8 cellular contexts compared by ENCODE assay signal in the genomic region with DNA sequence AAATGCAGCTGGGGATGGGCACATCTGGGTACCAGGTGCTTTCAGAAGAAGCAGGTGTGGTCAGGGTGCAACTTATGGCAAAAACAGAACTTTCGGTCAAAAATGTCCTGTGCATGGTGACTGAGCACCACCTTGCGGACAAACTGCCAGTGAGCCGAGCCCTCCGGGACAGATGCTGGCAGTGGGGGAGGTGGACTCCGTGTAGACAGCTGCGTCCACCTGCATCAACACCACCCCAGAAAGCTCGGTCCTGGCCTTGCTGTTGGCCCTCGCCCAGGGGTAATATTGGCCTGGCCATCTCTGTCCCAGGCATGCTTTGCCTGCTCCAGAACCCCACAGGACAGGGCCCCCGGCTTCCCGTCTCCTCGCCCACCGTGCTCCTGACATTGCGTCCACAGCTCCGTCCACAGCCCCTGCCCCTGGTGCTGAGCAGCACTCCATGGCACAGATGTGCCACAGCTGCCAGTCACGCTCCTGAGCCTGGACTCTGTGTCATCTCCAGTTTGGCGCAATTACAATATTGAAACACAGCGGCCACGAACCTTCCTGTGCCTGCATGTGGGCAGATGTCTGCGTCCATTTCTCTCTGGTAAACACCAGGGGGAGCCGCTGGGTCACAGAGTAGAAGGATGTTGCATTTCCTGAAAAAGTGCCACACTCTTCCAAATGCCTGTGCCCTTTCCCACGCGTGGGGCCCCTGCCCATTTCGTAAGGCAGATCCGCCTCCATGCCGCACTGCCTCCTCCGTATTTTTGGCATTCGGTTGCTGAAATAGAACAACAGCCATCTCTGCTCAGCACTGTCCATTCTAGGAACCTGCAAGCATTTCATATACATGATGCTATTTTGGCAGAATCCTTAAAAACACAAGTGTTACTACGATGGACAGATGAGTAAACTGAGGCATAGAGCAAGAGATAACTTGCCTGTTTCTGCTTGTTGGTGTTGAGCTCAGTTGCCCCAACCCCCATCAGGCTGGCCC. TPM values are rescaled to one million over a fixed set of nuclear protein-coding genes. Genes with fewer than 3 reads are reported as not detected.
A peak's percentile ranks its signal among the peaks of the same experiment; 100 is the strongest.
DNase-seq lines count a peak whose midpoint lies in the region; ATAC-seq, FAIRE-seq and TF ChIP-seq lines count a peak whose summit lies in the region.

No MANE protein-coding gene starts in this region.

- H3K27ac ChIP-seq in duodenal mucosa (ENCODE audit: low read depth, low read length) (no peak overlapping the region), lung (ENCODE audit: low read depth in 1 of 2, low read length in 1 of 2) (no peak overlapping the region)

- 14 to 17% methylated on average over 28 of the region's 28 CpGs for WGBS in lung, 2 donors

- H3K9ac ChIP-seq in duodenal mucosa (ENCODE audit: low read depth in 1 of 2, low read length in 2 of 2) = no peak overlapping the region

- no peaks in the 10 kb centered on the region for H3K36me3 ChIP-seq in duodenal mucosa (ENCODE audit: control insufficient read depth in 1 of 2, insufficient read depth in 2 of 2, low read length in 2 of 2)
- no peaks in the 10 kb centered on the region for H3K36me3 ChIP-seq in lung (ENCODE audit: control insufficient read depth in 2 of 2, insufficient read depth in 2 of 2, low read length in 2 of 2)

- peak; percentile 92 for DNase-seq in 8988T
- DNase-seq in GM18507 (ENCODE audit: extremely low spot score, insufficient read length, low read depth) = peak; percentile 55
- peak; percentile 77 to 81 for DNase-seq in NCI-H524 (lab: John Stamatoyannopoulos, UW)
- peak; percentile 36 to 56 for DNase-seq in activated CD4-positive, alpha-beta T cell treated with anti-CD3 and anti-CD28 coated beads, Interleukin-2, amount 50 U/mL, for 24 hours (ENCODE audit: low read depth in 1 of 2, low spot score in 1 of 2)
- peak; percentile 66 for DNase-seq in lung (ENCODE audit: low spot score)
- DNase-seq in stimulated activated CD4-positive, alpha-beta T cell treated with anti-CD3 and anti-CD28 coated beads, TNF-alpha, amount 100 ng/mL, for 4 hours (ENCODE audit: low read depth in 3 of 3) = peak; percentile 26 to 56 (median 34)

- no peaks in the 10 kb centered on the region for H3K9me3 ChIP-seq in duodenal mucosa (ENCODE audit: control insufficient read depth in 1 of 2, low read length in 2 of 2)
- no peaks in the 10 kb centered on the region for H3K9me3 ChIP-seq in lung (ENCODE audit: control insufficient read depth in 2 of 2, insufficient read depth in 1 of 2, low read length in 1 of 2)

- FAIRE-seq in GM18507 (lab: Jason Lieb, UNC) = peak; percentile 89

- H3K4me3 ChIP-seq in duodenal mucosa (ENCODE audit: low read depth in 1 of 2, low read length in 2 of 2) (peak overlapping the region; percentile 26 to 52), lung (no peak overlapping the region)

- TF ChIP-seq CTCF in lung (IDR thresholded peaks at IDR 0.05; ENCODE audit: control extremely low read depth, extremely low read depth) = peak; percentile 70

- peaks cover 17 to 19% of the 10 kb centered on the region in 2 donors for H3K4me1 ChIP-seq in duodenal mucosa (ENCODE audit: control insufficient read depth in 1 of 2, insufficient read depth in 2 of 2, low read length in 2 of 2)
- peaks cover 0 to 3% of the 10 kb centered on the region in 2 donors for H3K4me1 ChIP-seq in lung (ENCODE audit: control insufficient read depth in 2 of 2, insufficient read depth in 2 of 2, low read length in 2 of 2)

- no peaks in the 10 kb centered on the region for H3K27me3 ChIP-seq in duodenal mucosa (ENCODE audit: control insufficient read depth in 1 of 2, insufficient read depth in 2 of 2, low read length in 2 of 2)
- no peaks in the 10 kb centered on the region for H3K27me3 ChIP-seq in lung (ENCODE audit: control insufficient read depth, insufficient read depth)

- ATAC-seq in HG03342 (IDR thresholded peaks at IDR 0.05; ENCODE audit: unreplicated experiment) = peak; percentile 64
- ATAC-seq in lung (ENCODE audit: insufficient read depth, low FRiP score) = peak; percentile 54

RNA-seq across cellular contexts. Expression of gene SLC6A19, which starts 33.4 kb away (rescaled TPM):
- total RNA-seq in lung = under 1 TPM in 1 of 2 donors, not detected in 1; 0.06 TPM
- polyA plus RNA-seq in lung = not detected

RNA-seq across cellular contexts. Expression of gene SLC12A7, which starts 56.2 kb away (rescaled TPM):
- 10 to 100 TPM; 42.8 to 50.4 TPM for total RNA-seq in lung
- polyA plus RNA-seq in lung = 10 to 100 TPM; 14.8 to 36.9 TPM

RNA-seq across cellular contexts. Expression of gene SLC6A18, which starts 57.2 kb away (rescaled TPM):
- total RNA-seq in lung = not detected
- not detected for polyA plus RNA-seq in lung

Comparison
In these comparisons a context has a peak if more than half of its experiments do, and no peak if none do; other contexts are left out.
1. DNase-seq: peak in every context shown above with its lines; median percentile 92 in 8988T; 79 in NCI-H524; 66 in lung; 55 in GM18507; 46 in activated CD4-positive, alpha-beta T cell treated with anti-CD3 and anti-CD28 coated beads, Interleukin-2, amount 50 U/mL, for 24 hours; 34 in stimulated activated CD4-positive, alpha-beta T cell treated with anti-CD3 and anti-CD28 coated beads, TNF-alpha, amount 100 ng/mL, for 4 hours.